In genomic region chr11:118625036-118625690, GRCh38 we compare ENCODE assay signal across 16 cellular contexts. TPM values are rescaled to one million over a fixed set of nuclear protein-coding genes. Genes with fewer than 3 reads are reported as not detected.
DNase-seq lines count a peak whose midpoint lies in the region; ATAC-seq and TF ChIP-seq lines count a peak whose summit lies in the region.
"Had no signal": no experiment of that assay in that cellular context is flagged by ENCODE, and none has a peak within 500 bp of the region (broad histone marks: within the 10 kb centered on the region; RNA-seq: fewer than 3 reads in every experiment).

No MANE protein-coding gene starts in this region.

- no peak for TF ChIP-seq CTCF in hepatocyte (IDR thresholded peaks at IDR 0.05; ENCODE audit: poor library complexity)

- peak; percentile 61 for DNase-seq in NCI-H1105 treated with DMSO at 0.1 percent for 48 hours (lab: John Stamatoyannopoulos, UW)
- DNase-seq in hypothalamus (lab: John Stamatoyannopoulos, UW), result peak in 27 of 51 donors; percentile 20 to 72 (median 50)
- DNase-seq in hepatocyte (ENCODE audit: low spot score), result no peak
- DNase-seq: activated gamma-delta T cell; central memory CD4-positive, alpha-beta T cell; MV-4-11; SW 1271; WERI-Rb-1 had no signal

- no peaks in the 10 kb centered on the region for H4K20me1 ChIP-seq in hepatocyte (ENCODE audit: insufficient read depth, poor library complexity, severe bottlenecking)

- no peaks in the 10 kb centered on the region for H3K27me3 ChIP-seq in hepatocyte
- H3K27me3 ChIP-seq: suprapubic skin had no signal

- H3K36me3 ChIP-seq in hepatocyte (replicated peaks; ENCODE audit: insufficient read depth, low read depth), result no peaks in the 10 kb centered on the region
- H3K36me3 ChIP-seq: prostate gland had no signal

- H3K27ac ChIP-seq in angular gyrus (ENCODE audit: low read depth, low read length) (peak overlapping the region; percentile 76), temporal lobe (ENCODE audit: low read depth, low read length) (peak overlapping the region; percentile 85), hepatocyte (no peak overlapping the region)
- H3K27ac ChIP-seq: prostate gland, suprapubic skin, WERI-Rb-1 had no signal

- H2AFZ ChIP-seq in hepatocyte, result no peak overlapping the region

- no peak overlapping the region for H3K4me2 ChIP-seq in hepatocyte

- H3K79me2 ChIP-seq in hepatocyte, result peaks cover 24% of the 10 kb centered on the region

- WGBS in hepatocyte (ENCODE audit: low lambda C conversion rate, missing lambda C conversion rate), result over 99% methylated on average over 6 of the region's 6 CpGs

- H3K4me3 ChIP-seq in hepatocyte, result no peak overlapping the region
- H3K4me3 ChIP-seq: prostate gland, suprapubic skin had no signal

- ATAC-seq in GM19463 (IDR thresholded peaks at IDR 0.05; ENCODE audit: unreplicated experiment), result no peak
- no peak for ATAC-seq in GM18517 (IDR thresholded peaks at IDR 0.05; ENCODE audit: unreplicated experiment)

- H3K9me3 ChIP-seq in hepatocyte (ENCODE audit: low read depth), result no peaks in the 10 kb centered on the region
- H3K9me3 ChIP-seq: prostate gland, suprapubic skin had no signal

- no peaks in the 10 kb centered on the region for H3K9me2 ChIP-seq in hepatocyte (replicated peaks; ENCODE audit: insufficient read depth)

- peaks cover 27% of the 10 kb centered on the region for H3K4me1 ChIP-seq in hepatocyte (ENCODE audit: insufficient read depth)

RNA-seq across cellular contexts. Expression of gene PHLDB1, which starts 17.7 kb away (rescaled TPM):
- total RNA-seq in temporal lobe (57.0 TPM), hepatocyte (45.8 and 51.8 TPM in 2 replicates)
- polyA plus RNA-seq in hepatocyte, result 71.1 and 73.0 TPM in 2 replicates

RNA-seq across cellular contexts. Expression of gene ARCN1, which starts 53.0 kb away (rescaled TPM):
- 67.9 TPM for total RNA-seq in temporal lobe
- total RNA-seq in hepatocyte, result 177 and 190 TPM in 2 replicates
- polyA plus RNA-seq in hepatocyte, result 166 and 194 TPM in 2 replicates

RNA-seq across cellular contexts. Expression of gene TREH, which starts 54.3 kb away (rescaled TPM):
- total RNA-seq in temporal lobe (not detected), hepatocyte (6.6 and 10.2 TPM in 2 replicates)
- 10.7 and 15.1 TPM in 2 replicates for polyA plus RNA-seq in hepatocyte
- total RNA-seq: H4, NCI-H460, suprapubic skin had no signal

RNA-seq across cellular contexts. Expression of gene IFT46, which starts 59.4 kb away (rescaled TPM):
- total RNA-seq in temporal lobe, result 31.7 TPM
- total RNA-seq in hepatocyte, result 20.6 and 21.0 TPM in 2 replicates
- 12.3 and 12.6 TPM in 2 replicates for polyA plus RNA-seq in hepatocyte
